Comparison of ENCODE assay signal across 14 cellular contexts in genomic region chr9:37507586-37508134, GRCh38.
"Had no signal": no experiment of that assay in that cellular context is flagged by ENCODE, and none has a peak within 500 bp of the region (broad histone marks: within the 10 kb centered on the region; RNA-seq: fewer than 3 reads in every experiment).

No MANE protein-coding gene starts in this region.

- H3K4me1 Mint-ChIP-seq: brain, nephron had no signal

- H3K27me3 Mint-ChIP-seq: brain; central memory CD8-positive, alpha-beta T cell had no signal

- H3K27me3 ChIP-seq: tibial nerve had no signal

- H3K9me3 Mint-ChIP-seq: activated T-cell treated with anti-CD3 and anti-CD28 coated beads, Interleukin-2, amount 50 U/mL, for 4 hours; brain; central memory CD8-positive, alpha-beta T cell; nephron; T-helper 2 cell treated with Interferon-gamma antibody and Interleukin-4, amounts not matched to agents 5 μg/mL and 100 μg/mL, for 36 hours had no signal

- H3K9me3 ChIP-seq: mucosa of descending colon, tibial nerve had no signal

- H3K4me3 ChIP-seq: mucosa of descending colon, tibial nerve had no signal

- DNase-seq: activated T-cell treated with anti-CD3 and anti-CD28 coated beads, Interleukin-2, amount 50 U/mL, for 4 hours; amygdala; erythroblast; left colon; mammary epithelial cell; mucosa of descending colon; SIG-M5; stimulated activated CD4-positive, alpha-beta T cell treated with anti-CD3 and anti-CD28 coated beads, Interleukin-2, amount 100 ng/mL, for 48 hours had no signal

- H3K27ac Mint-ChIP-seq: nephron; T-helper 2 cell treated with Interferon-gamma antibody and Interleukin-4, amounts not matched to agents 5 μg/mL and 100 μg/mL, for 36 hours had no signal

- H3K4me1 ChIP-seq: tibial nerve had no signal

- H3K4me3 Mint-ChIP-seq: activated T-cell treated with anti-CD3 and anti-CD28 coated beads, Interleukin-2, amount 50 U/mL, for 4 hours; brain; central memory CD8-positive, alpha-beta T cell; nephron; T-helper 2 cell treated with Interferon-gamma antibody and Interleukin-4, amounts not matched to agents 5 μg/mL and 100 μg/mL, for 36 hours had no signal

- H3K27ac ChIP-seq: tibial nerve had no signal

- ATAC-seq: activated CD4-positive, CD25-positive, alpha-beta regulatory T cell treated with anti-CD3 and anti-CD28 coated beads, Interleukin-2, amount 50 U/mL, for 24 hours; activated T-cell treated with anti-CD3 and anti-CD28 coated beads, Interleukin-2, amount 50 U/mL, for 4 hours; left colon; mucosa of descending colon had no signal
